2 cellular contexts compared by ENCODE assay signal in genomic region chr12:52944683-52945388, GRCh38.
TF ChIP-seq lines count a peak whose summit lies in the region.

No MANE protein-coding gene starts in this region.

TF ChIP-seq in IMR-90, 13 proteins besides CTCF, POLR2A, EP300 and RAD21:
- no peak for TF ChIP-seq USF2 (IDR thresholded peaks at IDR 0.05; ENCODE audit: low read depth, low read length)
- TF ChIP-seq RFX5 (IDR thresholded peaks at IDR 0.05; ENCODE audit: low read depth, low read length) = no peak
- no peak for TF ChIP-seq MAFK (IDR thresholded peaks at IDR 0.05; ENCODE audit: low read depth, low read length)
- TF ChIP-seq ELK1 (IDR thresholded peaks at IDR 0.05; ENCODE audit: borderline replicate concordance, low read depth, low read length) = no peak
- TF ChIP-seq RCOR1 (IDR thresholded peaks at IDR 0.05; ENCODE audit: insufficient replicate concordance, low read length) = no peak
- no peak for TF ChIP-seq SMC3 (IDR thresholded peaks at IDR 0.05; ENCODE audit: low read depth, low read length)

TF ChIP-seq in H1, 55 proteins besides CTCF, POLR2A, EP300 and RAD21:
- no peak for TF ChIP-seq SAP30 (IDR thresholded peaks at IDR 0.05; ENCODE audit: insufficient read depth, insufficient replicate concordance, low read length)
- no peak for TF ChIP-seq NANOG (IDR thresholded peaks at IDR 0.05; ENCODE audit: insufficient read depth, low read depth, low read length, poor library complexity, severe bottlenecking)
- TF ChIP-seq KDM1A (IDR thresholded peaks at IDR 0.05; ENCODE audit: borderline replicate concordance, low read length) = no peak
- no peak for TF ChIP-seq CHD1 (IDR thresholded peaks at IDR 0.05; ENCODE audit: low read depth, low read length)
- TF ChIP-seq TAF7 (optimal IDR thresholded peaks at IDR 0.05; ENCODE audit: borderline replicate concordance, low read depth, low read length) = no peak
- no peak for TF ChIP-seq USF2 (IDR thresholded peaks at IDR 0.05; ENCODE audit: low read length)
TF ChIP-seq in H1: peak in this region for 0.
